In the genomic region with DNA sequence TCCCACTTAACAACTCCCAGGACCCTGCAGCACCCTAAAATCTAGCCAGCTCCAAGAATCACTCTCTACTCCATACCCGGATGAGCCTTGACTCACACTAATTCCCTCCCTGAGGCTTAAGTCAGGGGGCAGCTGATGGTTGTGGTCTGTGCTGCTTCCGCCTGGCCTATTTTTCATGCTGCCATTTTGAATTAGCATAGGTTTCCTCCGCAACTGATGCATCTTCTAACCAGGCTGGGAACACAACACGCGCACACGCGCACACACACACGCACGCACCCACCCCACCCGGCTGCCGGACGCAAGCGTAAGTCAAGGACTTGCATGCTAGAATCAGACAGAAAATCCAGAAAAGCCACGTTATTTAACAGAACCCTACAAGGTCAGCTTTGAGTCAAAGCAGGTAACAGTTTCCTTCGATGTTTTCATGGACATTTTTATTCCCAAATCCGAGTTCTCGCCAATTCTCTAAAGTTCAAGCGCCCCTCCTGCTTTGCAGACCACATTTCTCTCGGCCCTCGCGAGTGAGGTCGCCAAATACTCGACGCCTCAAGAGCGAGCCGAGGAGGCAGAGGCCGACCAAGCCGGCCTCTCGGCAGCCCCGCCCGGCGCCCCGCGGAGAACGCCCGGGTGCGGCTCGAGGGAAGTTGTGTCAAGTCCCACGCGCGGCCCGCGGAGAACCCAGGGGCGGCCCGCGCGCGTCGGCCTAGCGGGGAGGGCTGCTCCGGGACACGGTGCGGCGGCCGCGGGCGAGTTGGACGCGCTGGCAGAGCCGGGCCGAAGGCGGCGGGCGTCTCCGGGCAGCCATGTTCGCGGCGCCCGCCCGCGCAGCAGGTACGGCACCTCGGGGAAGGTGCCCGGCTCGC, we compare ENCODE assay signal across 8 cellular contexts. TPM values are rescaled to one million over a fixed set of nuclear protein-coding genes. Genes with fewer than 3 reads are reported as not detected.
DNase-seq lines count a peak whose midpoint lies in the region; ATAC-seq and TF ChIP-seq lines count a peak whose summit lies in the region.

No MANE protein-coding gene starts in this region.

- peak overlapping the region; percentile 86 for H3K4me2 ChIP-seq in GM23248 (ENCODE audit: unreplicated experiment)

- no peaks in the 10 kb centered on the region for H4K20me1 ChIP-seq in GM23248 (ENCODE audit: insufficient read depth)

- peak overlapping the region; percentile 88 for H3K9ac ChIP-seq in GM23248

- H3K27me3 Mint-ChIP-seq in WTC11 (ENCODE audit: low read depth) = peaks cover 18% of the 10 kb centered on the region

- no peaks in the 10 kb centered on the region for H3K9me2 ChIP-seq in GM23248 (ENCODE audit: insufficient read depth)

- H2AFZ ChIP-seq in GM23248 = peak overlapping the region; percentile 88

- peaks cover 21% of the 10 kb centered on the region for H3K4me1 Mint-ChIP-seq in WTC11

- H3K4me1 ChIP-seq in GM23248 (ENCODE audit: insufficient read depth) = peaks cover 18% of the 10 kb centered on the region

- CTCF ChIA-PET in WTC11 (lab: Charles Lee) = interaction anchor here (0.8 to 0.9 kb wide), 2 partner anchors 10 to 76 kb away, joined by 3 read pairs; no protein-coding TSS in a partner anchor

- TF ChIP-seq CTCF in LNCaP clone FGC (IDR thresholded peaks at IDR 0.05; ENCODE audit: control insufficient read depth, extremely low read depth, insufficient read depth) (no peak), WTC11 (IDR thresholded peaks at IDR 0.05) (no peak)

- no peaks in the 10 kb centered on the region for H3K9me3 ChIP-seq in GM23248 (ENCODE audit: low read depth)

- no peaks in the 10 kb centered on the region for H3K36me3 ChIP-seq in GM23248 (ENCODE audit: low read depth)

- intact Hi-C loops in left colon (cut with DNase I, micrococcal nuclease) = no loop called here

- DNase-seq in GDM1 (lab: John Stamatoyannopoulos, UW) = peak; percentile 24
- DNase-seq in GM23248 = peak; percentile 72
- DNase-seq in LNCaP clone FGC (ENCODE audit: low read depth) = no peak
- DNase-seq in WTC11 (ENCODE audit: low spot score) = peak; percentile 31
- DNase-seq in dermis blood vessel endothelial cell = peak; percentile 56
- peak; percentile 31 to 56 for DNase-seq in left colon
- DNase-seq in stimulated activated CD4-positive, alpha-beta T cell treated with anti-CD3 and anti-CD28 coated beads, Interleukin-4, amount 100 ng/mL, for 1 hour = peak; percentile 23
- no peak for DNase-seq in epidermal melanocyte (ENCODE audit: insufficient read length, low spot score)

- peaks cover 8% of the 10 kb centered on the region for H3K36me3 Mint-ChIP-seq in WTC11

- POLR2A ChIA-PET in WTC11 (lab: Charles Lee) = interaction anchor here (1.1 kb wide), 1 partner anchor 38 kb away, joined by 5 read pairs; the partner anchor contains the start of gene FKBP14

- in situ Hi-C loops in GM23248 (cut with MboI) = no loop called here

- 6% methylated on average over 58 to 59 of the region's 75 CpGs for WGBS in GM23248 (ENCODE audit: low coverage in 1 of 2, low lambda C conversion rate in 2 of 2, missing lambda C conversion rate in 2 of 2), 2 experiments

- peaks cover 8% of the 10 kb centered on the region for H3K9me3 Mint-ChIP-seq in WTC11

- ATAC-seq in WTC11 (peak; percentile 51), left colon (peak; percentile 78)

- H3K27me3 ChIP-seq in GM23248 (replicated peaks; ENCODE audit: insufficient read depth) = no peaks in the 10 kb centered on the region

- H3K27ac ChIP-seq in GM23248 = peak overlapping the region; percentile 88

- peak overlapping the region; percentile 83 for H3K4me3 Mint-ChIP-seq in WTC11

- peaks cover 58% of the 10 kb centered on the region for H3K79me2 ChIP-seq in GM23248 (ENCODE audit: insufficient read depth)

- H3K4me3 ChIP-seq in GM23248 = peak overlapping the region; percentile 92
- peak overlapping the region; percentile 61 for H3K4me3 ChIP-seq in LNCaP clone FGC (ENCODE audit: low read depth, low read length)

- H3K27ac Mint-ChIP-seq in WTC11 = peak overlapping the region; percentile 75

- peaks cover 21% of the 10 kb centered on the region for H3F3A ChIP-seq in GM23248 (ENCODE audit: insufficient read depth)

TF ChIP-seq in WTC11, 78 proteins besides CTCF, POLR2A, EP300 and RAD21 (continues in another document):
- TF ChIP-seq GTF2I (CRISPR knock-in tag; conservative IDR thresholded peaks at IDR 0.05) (no peak), ZNF121 (CRISPR knock-in tag; IDR thresholded peaks at IDR 0.05) (no peak), ZBTB43 (CRISPR knock-in tag; IDR thresholded peaks at IDR 0.05) (peak; percentile 54; the same call in 1 of the 2 replicates), JUN (CRISPR knock-in tag; IDR thresholded peaks at IDR 0.05) (no peak), TEAD4 (CRISPR knock-in tag; IDR thresholded peaks at IDR 0.05) (no peak), CBFB (CRISPR knock-in tag; IDR thresholded peaks at IDR 0.05; ENCODE audit: low read depth) (0 out of 2 replicates have a peak, but pooled peaks have one; percentile 35), NR3C1 (CRISPR knock-in tag; conservative IDR thresholded peaks at IDR 0.05; ENCODE audit: low read depth) (0 out of 2 replicates have a peak, but pooled peaks have one; percentile 40), CREM (CRISPR knock-in tag; IDR thresholded peaks at IDR 0.05) (peak; percentile 34; the same call in 1 of the 2 replicates), SOX15 (CRISPR knock-in tag; IDR thresholded peaks at IDR 0.05) (no peak), TP53 (CRISPR knock-in tag; IDR thresholded peaks at IDR 0.05) (no peak), FOXP4 (CRISPR knock-in tag; IDR thresholded peaks at IDR 0.05) (no peak)
- TF ChIP-seq, protein P1, sequence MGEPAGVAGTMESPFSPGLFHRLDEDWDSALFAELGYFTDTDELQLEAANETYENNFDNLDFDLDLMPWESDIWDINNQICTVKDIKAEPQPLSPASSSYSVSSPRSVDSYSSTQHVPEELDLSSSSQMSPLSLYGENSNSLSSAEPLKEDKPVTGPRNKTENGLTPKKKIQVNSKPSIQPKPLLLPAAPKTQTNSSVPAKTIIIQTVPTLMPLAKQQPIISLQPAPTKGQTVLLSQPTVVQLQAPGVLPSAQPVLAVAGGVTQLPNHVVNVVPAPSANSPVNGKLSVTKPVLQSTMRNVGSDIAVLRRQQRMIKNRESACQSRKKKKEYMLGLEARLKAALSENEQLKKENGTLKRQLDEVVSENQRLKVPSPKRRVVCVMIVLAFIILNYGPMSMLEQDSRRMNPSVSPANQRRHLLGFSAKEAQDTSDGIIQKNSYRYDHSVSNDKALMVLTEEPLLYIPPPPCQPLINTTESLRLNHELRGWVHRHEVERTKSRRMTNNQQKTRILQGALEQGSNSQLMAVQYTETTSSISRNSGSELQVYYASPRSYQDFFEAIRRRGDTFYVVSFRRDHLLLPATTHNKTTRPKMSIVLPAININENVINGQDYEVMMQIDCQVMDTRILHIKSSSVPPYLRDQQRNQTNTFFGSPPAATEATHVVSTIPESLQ (CRISPR knock-in tag; IDR thresholded peaks at IDR 0.05) = no peak
- TF ChIP-seq, protein P2, sequence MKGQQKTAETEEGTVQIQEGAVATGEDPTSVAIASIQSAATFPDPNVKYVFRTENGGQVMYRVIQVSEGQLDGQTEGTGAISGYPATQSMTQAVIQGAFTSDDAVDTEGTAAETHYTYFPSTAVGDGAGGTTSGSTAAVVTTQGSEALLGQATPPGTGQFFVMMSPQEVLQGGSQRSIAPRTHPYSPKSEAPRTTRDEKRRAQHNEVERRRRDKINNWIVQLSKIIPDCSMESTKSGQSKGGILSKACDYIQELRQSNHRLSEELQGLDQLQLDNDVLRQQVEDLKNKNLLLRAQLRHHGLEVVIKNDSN (CRISPR knock-in tag; IDR thresholded peaks at IDR 0.05) = no peak

RNA-seq across cellular contexts. Expression of gene SCRN1, which starts 1.0 kb away (rescaled TPM):
- 80.0 and 82.2 TPM in 2 replicates for total RNA-seq in GM23248 (2014; rRNA removed; shearing (Covaris generic))
- polyA plus RNA-seq in GM23248 (2016; fragmentation: Nextera tagmentation; extraction: Ambion mirVana) = 57.6 and 58.8 TPM in 2 replicates
- total RNA-seq in WTC11 (2021) = 96.2 to 105 TPM (median 101 TPM) in 3 replicates
- 94.6 and 95.5 TPM in 2 replicates for total RNA-seq in dermis blood vessel endothelial cell
- 10 to 100 TPM in 1 of 2 donors, 1 to 10 TPM in 1; 9.6 to 13.4 TPM for total RNA-seq in left colon

RNA-seq across cellular contexts. Expression of gene FKBP14, which starts 37.9 kb away (rescaled TPM):
- 28.3 and 31.8 TPM in 2 replicates for total RNA-seq in GM23248 (2014; rRNA removed; shearing (Covaris generic))
- 50.7 and 50.8 TPM in 2 replicates for polyA plus RNA-seq in GM23248 (2016; fragmentation: Nextera tagmentation; extraction: Ambion mirVana)
- total RNA-seq in WTC11 (2021) (18.1 to 23.0 TPM (median 19.2 TPM) in 3 replicates), dermis blood vessel endothelial cell (15.5 and 18.2 TPM in 2 replicates), left colon (10 to 100 TPM in 1 of 2 donors, 1 to 10 TPM in 1; 8.8 to 10.3 TPM)

RNA-seq across cellular contexts. Expression of gene PLEKHA8, which starts 39.6 kb away (rescaled TPM):
- total RNA-seq in GM23248 (2014; rRNA removed; shearing (Covaris generic)) = 10.3 and 15.3 TPM in 2 replicates
- polyA plus RNA-seq in GM23248 (2016; fragmentation: Nextera tagmentation; extraction: Ambion mirVana) = 4.5 and 4.7 TPM in 2 replicates
- total RNA-seq in WTC11 (2021) = 38.1 to 40.1 TPM (median 38.6 TPM) in 3 replicates
- 19.1 and 22.8 TPM in 2 replicates for total RNA-seq in dermis blood vessel endothelial cell
- 10 to 100 TPM; 12.4 to 13.6 TPM for total RNA-seq in left colon

Comparison
In these comparisons a context has a peak if more than half of its experiments do, and no peak if none do; other contexts are left out.
1. DNase-seq: peak in GDM1 (single experiment), GM23248 (single experiment), WTC11 (single experiment), dermis blood vessel endothelial cell (single experiment), left colon (2 of 2) and stimulated activated CD4-positive, alpha-beta T cell treated with anti-CD3 and anti-CD28 coated beads, Interleukin-4, amount 100 ng/mL, for 1 hour (single experiment); none in LNCaP clone FGC (single experiment) and epidermal melanocyte (single experiment).